Comparison of ENCODE assay signal across 2 cellular contexts in genomic region chr19:42368360-42368759, GRCh38.
A peak's percentile ranks its signal among the peaks of the same experiment; 100 is the strongest.
TF ChIP-seq lines count a peak whose summit lies in the region.

No MANE protein-coding gene starts in this region.

TF ChIP-seq in HEK293, 187 proteins besides CTCF, POLR2A, EP300 and RAD21:
- TF ChIP-seq KLF1 (tag by site-specific recombination; IDR thresholded peaks at IDR 0.05) (no peak), ZNF2 (tag by site-specific recombination; IDR thresholded peaks at IDR 0.05) (no peak), ZNF416 (tag by site-specific recombination; IDR thresholded peaks at IDR 0.05) (no peak), ZNF324 (tag by site-specific recombination; IDR thresholded peaks at IDR 0.05) (no peak), PATZ1 (tag by site-specific recombination; IDR thresholded peaks at IDR 0.05) (0 out of 2 replicates have a peak, but pooled peaks have one; percentile 15), ZNF223 (tag by site-specific recombination; IDR thresholded peaks at IDR 0.05) (no peak)
TF ChIP-seq in HEK293: peak in this region for 1.

TF ChIP-seq in H1, 55 proteins besides CTCF, POLR2A, EP300 and RAD21:
- TF ChIP-seq, protein P1, sequence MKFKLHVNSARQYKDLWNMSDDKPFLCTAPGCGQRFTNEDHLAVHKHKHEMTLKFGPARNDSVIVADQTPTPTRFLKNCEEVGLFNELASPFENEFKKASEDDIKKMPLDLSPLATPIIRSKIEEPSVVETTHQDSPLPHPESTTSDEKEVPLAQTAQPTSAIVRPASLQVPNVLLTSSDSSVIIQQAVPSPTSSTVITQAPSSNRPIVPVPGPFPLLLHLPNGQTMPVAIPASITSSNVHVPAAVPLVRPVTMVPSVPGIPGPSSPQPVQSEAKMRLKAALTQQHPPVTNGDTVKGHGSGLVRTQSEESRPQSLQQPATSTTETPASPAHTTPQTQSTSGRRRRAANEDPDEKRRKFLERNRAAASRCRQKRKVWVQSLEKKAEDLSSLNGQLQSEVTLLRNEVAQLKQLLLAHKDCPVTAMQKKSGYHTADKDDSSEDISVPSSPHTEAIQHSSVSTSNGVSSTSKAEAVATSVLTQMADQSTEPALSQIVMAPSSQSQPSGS (IDR thresholded peaks at IDR 0.05; ENCODE audit: low read length) = no peak
- TF ChIP-seq SUZ12 (IDR thresholded peaks at IDR 0.05; ENCODE audit: low read length) (no peak), MAX (IDR thresholded peaks at IDR 0.05) (no peak), KDM4A (IDR thresholded peaks at IDR 0.05; ENCODE audit: low read depth, low read length, severe bottlenecking) (no peak), ZNF274 (IDR thresholded peaks at IDR 0.05; ENCODE audit: borderline replicate concordance, extremely low read depth, low read length) (no peak), TAF1 (IDR thresholded peaks at IDR 0.05; ENCODE audit: low read depth, low read length) (no peak), E2F6 (IDR thresholded peaks at IDR 0.05) (no peak), MAFK (IDR thresholded peaks at IDR 0.05; ENCODE audit: low read depth, low read length) (no peak), SP1 (IDR thresholded peaks at IDR 0.05; ENCODE audit: low read depth, low read length) (no peak), SRF (IDR thresholded peaks at IDR 0.05; ENCODE audit: low read depth, low read length) (no peak), RFX5 (IDR thresholded peaks at IDR 0.05; ENCODE audit: borderline replicate concordance, low read depth, low read length) (no peak), NANOG (IDR thresholded peaks at IDR 0.05; ENCODE audit: insufficient read depth, low read depth, low read length, poor library complexity, severe bottlenecking) (no peak), SIRT6 (IDR thresholded peaks at IDR 0.05; ENCODE audit: low read length) (no peak), CREB1 (IDR thresholded peaks at IDR 0.05) (no peak), RXRA (IDR thresholded peaks at IDR 0.05; ENCODE audit: insufficient read depth, low read depth, low read length) (no peak), BCL11A (IDR thresholded peaks at IDR 0.05; ENCODE audit: low read depth in 2 of 2, low read length in 2 of 2) (no peak), POLR2AphosphoS5 (IDR thresholded peaks at IDR 0.05; ENCODE audit: low read depth, low read length) (no peak), YY1 (IDR thresholded peaks at IDR 0.05; ENCODE audit: low read depth, low read length) (no peak), PHF8 (conservative IDR thresholded peaks at IDR 0.05; ENCODE audit: low read depth, low read length) (no peak), GABPA (IDR thresholded peaks at IDR 0.05; ENCODE audit: borderline replicate concordance, insufficient read depth, low read length) (no peak)
TF ChIP-seq in H1: peak in this region for 0.
